Comparison of ENCODE assay signal across 1 cellular context in genomic region chr9:13388157-13388556, GRCh38.
TF ChIP-seq lines count a peak whose summit lies in the region.

No MANE protein-coding gene starts in this region.

TF ChIP-seq in HepG2, 621 proteins besides CTCF, POLR2A, EP300 and RAD21 (continued from another document):
- TF ChIP-seq, protein P1, sequence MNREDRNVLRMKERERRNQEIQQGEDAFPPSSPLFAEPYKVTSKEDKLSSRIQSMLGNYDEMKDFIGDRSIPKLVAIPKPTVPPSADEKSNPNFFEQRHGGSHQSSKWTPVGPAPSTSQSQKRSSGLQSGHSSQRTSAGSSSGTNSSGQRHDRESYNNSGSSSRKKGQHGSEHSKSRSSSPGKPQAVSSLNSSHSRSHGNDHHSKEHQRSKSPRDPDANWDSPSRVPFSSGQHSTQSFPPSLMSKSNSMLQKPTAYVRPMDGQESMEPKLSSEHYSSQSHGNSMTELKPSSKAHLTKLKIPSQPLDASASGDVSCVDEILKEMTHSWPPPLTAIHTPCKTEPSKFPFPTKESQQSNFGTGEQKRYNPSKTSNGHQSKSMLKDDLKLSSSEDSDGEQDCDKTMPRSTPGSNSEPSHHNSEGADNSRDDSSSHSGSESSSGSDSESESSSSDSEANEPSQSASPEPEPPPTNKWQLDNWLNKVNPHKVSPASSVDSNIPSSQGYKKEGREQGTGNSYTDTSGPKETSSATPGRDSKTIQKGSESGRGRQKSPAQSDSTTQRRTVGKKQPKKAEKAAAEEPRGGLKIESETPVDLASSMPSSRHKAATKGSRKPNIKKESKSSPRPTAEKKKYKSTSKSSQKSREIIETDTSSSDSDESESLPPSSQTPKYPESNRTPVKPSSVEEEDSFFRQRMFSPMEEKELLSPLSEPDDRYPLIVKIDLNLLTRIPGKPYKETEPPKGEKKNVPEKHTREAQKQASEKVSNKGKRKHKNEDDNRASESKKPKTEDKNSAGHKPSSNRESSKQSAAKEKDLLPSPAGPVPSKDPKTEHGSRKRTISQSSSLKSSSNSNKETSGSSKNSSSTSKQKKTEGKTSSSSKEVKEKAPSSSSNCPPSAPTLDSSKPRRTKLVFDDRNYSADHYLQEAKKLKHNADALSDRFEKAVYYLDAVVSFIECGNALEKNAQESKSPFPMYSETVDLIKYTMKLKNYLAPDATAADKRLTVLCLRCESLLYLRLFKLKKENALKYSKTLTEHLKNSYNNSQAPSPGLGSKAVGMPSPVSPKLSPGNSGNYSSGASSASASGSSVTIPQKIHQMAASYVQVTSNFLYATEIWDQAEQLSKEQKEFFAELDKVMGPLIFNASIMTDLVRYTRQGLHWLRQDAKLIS (CRISPR knock-in tag; IDR thresholded peaks at IDR 0.05), result no peak
- TF ChIP-seq ATF7-NPFF (CRISPR knock-in tag; IDR thresholded peaks at IDR 0.05; ENCODE audit: low read depth), result no peak
- no peak for TF ChIP-seq ZNF780A (CRISPR knock-in tag; IDR thresholded peaks at IDR 0.05)
